In the genomic region with DNA sequence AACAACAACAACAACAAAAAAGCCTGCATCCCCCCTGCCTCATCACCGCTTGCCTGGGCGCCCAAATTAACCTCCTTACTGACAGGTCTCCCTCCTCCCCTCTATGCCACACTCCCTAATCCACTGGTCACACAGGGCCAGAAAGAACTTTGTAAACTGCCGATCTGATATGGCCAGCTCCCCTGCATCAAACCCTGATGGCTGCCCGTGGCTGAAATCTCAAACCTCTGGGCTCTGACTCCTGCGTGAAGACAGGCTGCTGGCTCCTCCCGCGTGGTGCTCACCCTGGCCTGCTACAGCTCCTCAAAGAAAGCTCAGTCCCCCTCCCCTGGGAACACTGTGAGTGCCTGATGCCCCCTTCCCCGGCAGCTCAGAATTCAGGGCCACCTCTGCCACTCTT, we compare ENCODE assay signal across 1 cellular context.
A peak's percentile ranks its signal among the peaks of the same experiment; 100 is the strongest.
TF ChIP-seq lines count a peak whose summit lies in the region.

No MANE protein-coding gene starts in this region.

TF ChIP-seq in HepG2, 621 proteins besides CTCF, POLR2A, EP300 and RAD21:
- TF ChIP-seq ZKSCAN1 (IDR thresholded peaks at IDR 0.05; ENCODE audit: low read length) (no peak), ZNF263 (CRISPR knock-in tag; IDR thresholded peaks at IDR 0.05) (peak; percentile 69; the same call in 1 of the 2 replicates)
TF ChIP-seq in HepG2: peak in this region for 1.
